In genomic region chr15:41251411-41251810, GRCh38 we compare ENCODE assay signal across 23 cellular contexts. TPM values are rescaled to one million over a fixed set of nuclear protein-coding genes. Genes with fewer than 3 reads are reported as not detected.
DNase-seq lines count a peak whose midpoint lies in the region; ATAC-seq and TF ChIP-seq lines count a peak whose summit lies in the region.
"Had no signal": no experiment of that assay in that cellular context is flagged by ENCODE, and none has a peak within 500 bp of the region (broad histone marks: within the 10 kb centered on the region; RNA-seq: fewer than 3 reads in every experiment).

No MANE protein-coding gene starts in this region.

- ATAC-seq in right cardiac atrium: no peak
- peak; percentile 27 for ATAC-seq in esophagus mucosa
- no peak for ATAC-seq in upper lobe of left lung (ENCODE audit: low FRiP score in 2 of 2)
- ATAC-seq: GM23338 had no signal

- intact Hi-C loops in right cardiac atrium (cut with DNase I): no loop called here
- intact Hi-C loops in cardiac septum (cut with DNase I): no loop called here

- H3K9me3 ChIP-seq in right cardiac atrium (ENCODE audit: control insufficient read depth, low read length) (no peaks in the 10 kb centered on the region), upper lobe of left lung (no peaks in the 10 kb centered on the region)

- H3K27ac Mint-ChIP-seq in nephron progenitor cell: peak overlapping the region; percentile 46
- no peak overlapping the region for H3K27ac Mint-ChIP-seq in progenitor cell of endocrine pancreas
- H3K27ac Mint-ChIP-seq: CD4-positive, alpha-beta T cell; GM23338; HFFc6 had no signal

- H3K4me1 ChIP-seq in right cardiac atrium (ENCODE audit: control insufficient read depth, insufficient read depth, low read length) (no peaks in the 10 kb centered on the region), upper lobe of left lung (peaks cover 0 to 12% (median 6%) of the 10 kb centered on the region in 4 donors)

- TF ChIP-seq CTCF in nephron progenitor cell (IDR thresholded peaks at IDR 0.05) (no peak), progenitor cell of endocrine pancreas (IDR thresholded peaks at IDR 0.05; ENCODE audit: unreplicated experiment) (no peak), upper lobe of left lung (IDR thresholded peaks at IDR 0.05) (no peak)

- no peak for DNase-seq in right cardiac atrium
- no peak for DNase-seq in cardiac septum (ENCODE audit: low spot score)
- DNase-seq in nephron progenitor cell: no peak
- no peak for DNase-seq in inferior parietal cortex (ENCODE audit: extremely low spot score)
- DNase-seq in progenitor cell of endocrine pancreas (ENCODE audit: low spot score, unreplicated experiment): no peak
- DNase-seq in upper lobe of left lung: no peak
- no peak for DNase-seq in ACHN
- DNase-seq: 8988T; AML-193; CD4-positive, alpha-beta T cell; DMS153; DMS79; GDM1; HCEC 1CT; HFFc6; IMR-90 had no signal

- WGBS in right cardiac atrium: 97% methylated on average over 5 of the region's 5 CpGs
- whole genome bisulfite sequencing in upper lobe of left lung, 2 donors: 98 to 100% methylated on average over 5 of the region's 5 CpGs

- no peak overlapping the region for H3K4me3 ChIP-seq in right cardiac atrium (ENCODE audit: low read length)
- no peak overlapping the region for H3K4me3 ChIP-seq in upper lobe of left lung
- H3K4me3 ChIP-seq: GM23338 had no signal

- no peaks in the 10 kb centered on the region for H3K9me3 Mint-ChIP-seq in nephron progenitor cell
- no peaks in the 10 kb centered on the region for H3K9me3 Mint-ChIP-seq in progenitor cell of endocrine pancreas (ENCODE audit: low read depth)
- H3K9me3 Mint-ChIP-seq: CD4-positive, alpha-beta T cell; GM23338; HFFc6 had no signal

- H3K4me3 Mint-ChIP-seq in nephron progenitor cell (no peak overlapping the region), progenitor cell of endocrine pancreas (ENCODE audit: low read depth) (no peak overlapping the region)
- H3K4me3 Mint-ChIP-seq: CD4-positive, alpha-beta T cell; GM23338; HFFc6 had no signal

- H3K27ac ChIP-seq in right cardiac atrium (ENCODE audit: low read length): peak overlapping the region; percentile 57
- peak overlapping the region in 1 of 4 donors; percentile 31 for H3K27ac ChIP-seq in upper lobe of left lung
- H3K27ac ChIP-seq: C4-2B, HL-60 had no signal

- H3K27me3 ChIP-seq in right cardiac atrium (ENCODE audit: control insufficient read depth, insufficient read depth) (no peaks in the 10 kb centered on the region), upper lobe of left lung (no peaks in the 10 kb centered on the region)

- H3K36me3 Mint-ChIP-seq in nephron progenitor cell (ENCODE audit: low read depth) (peaks cover 25% of the 10 kb centered on the region), progenitor cell of endocrine pancreas (ENCODE audit: insufficient read depth) (peaks cover 14% of the 10 kb centered on the region)

- TF ChIP-seq EP300 in upper lobe of left lung (IDR thresholded peaks at IDR 0.05): no peak

- no peaks in the 10 kb centered on the region for H3K4me1 Mint-ChIP-seq in nephron progenitor cell
- H3K4me1 Mint-ChIP-seq in progenitor cell of endocrine pancreas (ENCODE audit: low read depth): peaks cover 8% of the 10 kb centered on the region
- H3K4me1 Mint-ChIP-seq: GM23338 had no signal

- in situ Hi-C loops in ACHN (cut with HindIII; ENCODE audit: low pct_ligation_motif_present, low pct_unique_long_range_greater_than_20kb, low sequenced_read_pairs): no loop called here

- H3K27me3 Mint-ChIP-seq in nephron progenitor cell (ENCODE audit: low read depth, poor library complexity): no peaks in the 10 kb centered on the region
- H3K27me3 Mint-ChIP-seq in progenitor cell of endocrine pancreas: no peaks in the 10 kb centered on the region
- H3K27me3 Mint-ChIP-seq: CD4-positive, alpha-beta T cell had no signal

- no peak for TF ChIP-seq POLR2A in upper lobe of left lung (IDR thresholded peaks at IDR 0.05)

- peaks cover 0 to 35% (median 6%) of the 10 kb centered on the region in 4 donors for H3K36me3 ChIP-seq in upper lobe of left lung

RNA-seq across cellular contexts. Expression of gene CHP1, which starts 20.3 kb away (rescaled TPM):
- total RNA-seq in right cardiac atrium (100 to 1,000 TPM in 3 of 4 donors, 10 to 100 TPM in 1; 91.2 to 129 (median 111) TPM), cardiac septum (104 TPM), esophagus mucosa (138 TPM), progenitor cell of endocrine pancreas (89.3 and 89.6 TPM in 2 replicates), upper lobe of left lung (100 to 1,000 TPM; 130 to 264 (median 200) TPM)
- polyA plus RNA-seq in right cardiac atrium: 44.2 TPM

RNA-seq across cellular contexts. Expression of gene EXD1, which starts 20.9 kb away (rescaled TPM):
- not detected for total RNA-seq in right cardiac atrium
- polyA plus RNA-seq in right cardiac atrium: not detected
- total RNA-seq in cardiac septum: not detected
- total RNA-seq in esophagus mucosa: not detected
- total RNA-seq in progenitor cell of endocrine pancreas: not detected in 2 replicates
- under 1 TPM in 2 of 6 donors, not detected in 4; 0.09 to 0.30 TPM for total RNA-seq in upper lobe of left lung
- total RNA-seq: CD4-positive, alpha-beta T cell; Daoy; HFFc6; HT1080; IMR-90 had no signal
- polyA plus RNA-seq: BJ, GM23338, IMR-90 had no signal
